8 cellular contexts compared by ENCODE assay signal in the genomic region with DNA sequence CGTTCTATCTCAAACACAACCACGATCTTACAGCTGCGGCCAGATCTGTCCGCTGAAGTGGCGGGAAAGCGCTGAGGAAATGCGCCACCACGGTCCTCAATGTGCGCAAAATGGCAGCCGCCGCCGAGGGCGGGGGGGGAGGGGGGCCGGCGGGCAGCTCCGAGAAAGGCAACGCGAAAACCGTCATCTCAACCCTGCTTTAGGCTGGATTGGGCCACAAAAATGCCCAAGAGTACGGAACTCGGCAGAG. TPM values are rescaled to one million over a fixed set of nuclear protein-coding genes. Genes with fewer than 3 reads are reported as not detected.
DNase-seq lines count a peak whose midpoint lies in the region; ATAC-seq, FAIRE-seq and TF ChIP-seq lines count a peak whose summit lies in the region.

No MANE protein-coding gene starts in this region.

- FAIRE-seq in A549 (lab: Jason Lieb, UNC): no peak

- peaks cover 43% of the 10 kb centered on the region for H3K4me1 ChIP-seq in A549
- no peaks in the 10 kb centered on the region for H3K4me1 ChIP-seq in NT2/D1 (ENCODE audit: insufficient read depth, insufficient read length)
- peaks cover 9 to 50% (median 26%) of the 10 kb centered on the region in 3 donors for H3K4me1 ChIP-seq in gastroesophageal sphincter
- peaks cover 26% of the 10 kb centered on the region in 2 experiments for H3K4me1 ChIP-seq in neutrophil (ENCODE audit: control insufficient read depth in 1 of 2, insufficient read depth in 1 of 2, low read depth in 1 of 2, low read length in 1 of 2)
- H3K4me1 ChIP-seq in testis: peaks cover 28% of the 10 kb centered on the region

- 0% methylated on average over 8 of the region's 21 CpGs for WGBS in A549 (ENCODE audit: missing lambda C conversion rate)
- 0% methylated on average over 2 of the region's 21 CpGs; no CpG with 5 or more reads in 1 of the 2 donors for WGBS in gastroesophageal sphincter (ENCODE audit: low coverage in 1 of 2), 2 donors
- 0 to 2% methylated on average over 2 to 21 of the region's 21 CpGs for WGBS in testis, 2 donors

- DNase-seq in A549 (ENCODE audit: low read depth in 1 of 2, low spot score in 1 of 2) (peak in 1 of 2 experiments; percentile 76), NT2/D1 (ENCODE audit: low read depth, low spot score) (peak; percentile 27), testis (peak; percentile 71)
- peak; percentile 62 for DNase-seq in activated T-helper 9 cell treated with anti-CD3 and anti-CD28 coated beads, Interleukin-2, amount 50 U/mL, for 16 hours (ENCODE audit: low read depth)

- H3K4me2 ChIP-seq in A549: peak overlapping the region; percentile 87

- TF ChIP-seq CTCF in A549 (IDR thresholded peaks at IDR 0.05) (no peak), gastroesophageal sphincter (IDR thresholded peaks at IDR 0.05) (peak in 1 of 4 experiments; percentile 11), neutrophil (IDR thresholded peaks at IDR 0.05) (no peak), testis (IDR thresholded peaks at IDR 0.05) (no peak)

- no peak for TF ChIP-seq RAD21 in A549 (conservative IDR thresholded peaks at IDR 0.05 in 1 of 2, IDR thresholded peaks at IDR 0.05 in 1 of 2)

- TF ChIP-seq POLR2A in A549 (IDR thresholded peaks at IDR 0.05; ENCODE audit: low read length) (no peak), gastroesophageal sphincter (IDR thresholded peaks at IDR 0.05) (no peak), testis (IDR thresholded peaks at IDR 0.05) (no peak)

- H3K27me3 ChIP-seq in NT2/D1 (ENCODE audit: insufficient read depth, insufficient read length): no peaks in the 10 kb centered on the region
- H3K27me3 ChIP-seq in gastroesophageal sphincter: no peaks in the 10 kb centered on the region
- no peaks in the 10 kb centered on the region for H3K27me3 ChIP-seq in neutrophil
- H3K27me3 ChIP-seq in testis: no peaks in the 10 kb centered on the region

- CTCF ChIA-PET in A549 (lab: Yijun Ruan, JAX): interaction anchor here (0.6 to 3.8 kb wide), 10 partner anchors 10 to 434 kb away, joined by 3 to 23 read pairs (median 3); no protein-coding TSS in a partner anchor

- POLR2A ChIA-PET in A549 (lab: Yijun Ruan, JAX): interaction anchor here (0.7 to 2.8 kb wide), 41 partner anchors 10 to 479 kb away, joined by 3 to 90 read pairs (median 10); partner anchors contain the start of genes ATL2, DHX57, GALM and HNRNPLL

- intact Hi-C loops in testis (cut with DNase I; ENCODE audit: low total_unique reads): no loop called here

- TF ChIP-seq EP300 in A549 (IDR thresholded peaks at IDR 0.05): no peak
- TF ChIP-seq EP300 in gastroesophageal sphincter (IDR thresholded peaks at IDR 0.05): no peak

- H3K36me3 ChIP-seq in NT2/D1 (ENCODE audit: insufficient read depth, insufficient read length, low read length) (peaks cover 48% of the 10 kb centered on the region), gastroesophageal sphincter (peaks cover 9 to 40% of the 10 kb centered on the region in 2 donors), neutrophil (peaks cover 38% of the 10 kb centered on the region), testis (ENCODE audit: low read depth, missing control alignments) (no peaks in the 10 kb centered on the region)

- H3K27ac ChIP-seq in A549: peak overlapping the region; percentile 96 to 98
- peak overlapping the region; percentile 89 to 100 (median 98) for H3K27ac ChIP-seq in gastroesophageal sphincter
- H3K27ac ChIP-seq in neutrophil: peak overlapping the region; percentile 89
- H3K27ac ChIP-seq in testis: peak overlapping the region; percentile 98 to 100

- peak overlapping the region; percentile 84 for H3K4me3 ChIP-seq in A549
- H3K4me3 ChIP-seq in NT2/D1 (ENCODE audit: insufficient read length, low read depth): peak overlapping the region; percentile 91
- peak overlapping the region; percentile 58 to 77 for H3K4me3 ChIP-seq in gastroesophageal sphincter
- peak overlapping the region; percentile 88 to 99 for H3K4me3 ChIP-seq in neutrophil (ENCODE audit: low read depth in 1 of 2, low read length in 1 of 2)
- peak overlapping the region; percentile 86 to 88 for H3K4me3 ChIP-seq in testis

- peak overlapping the region; percentile 98 for H3K9ac ChIP-seq in NT2/D1 (ENCODE audit: insufficient read length, low read depth)

- ATAC-seq in A549 (peak; percentile 66 to 71), GM19023 (IDR thresholded peaks at IDR 0.05; ENCODE audit: unreplicated experiment) (peak; percentile 53), HG03139 (IDR thresholded peaks at IDR 0.05; ENCODE audit: unreplicated experiment) (peak; percentile 22), gastroesophageal sphincter (peak; percentile 67)

- H3K9me3 ChIP-seq in A549 (no peaks in the 10 kb centered on the region), NT2/D1 (ENCODE audit: insufficient read depth, low read length) (no peaks in the 10 kb centered on the region), gastroesophageal sphincter (no peaks in the 10 kb centered on the region), neutrophil (no peaks in the 10 kb centered on the region), testis (no peaks in the 10 kb centered on the region)

TF ChIP-seq in A549, 52 proteins besides CTCF, POLR2A, EP300 and RAD21:
- TF ChIP-seq HOXA7 (CRISPR knock-in tag; IDR thresholded peaks at IDR 0.05): peak; percentile 29; the same call in 1 of the 2 replicates
- TF ChIP-seq SREBF2 (IDR thresholded peaks at IDR 0.05): no peak
TF ChIP-seq in A549: peak in this region for 1.

RNA-seq across cellular contexts. Expression of gene SRSF7, which starts 0.4 kb away (rescaled TPM):
- polyA plus RNA-seq in A549 (2011; rRNA removed) (356 and 544 TPM in 2 replicates), A549 (2017; fragmentation: RNase III; extraction: RNeasy Plus Mini Kit Qiagen cat#74134 plus additional on column Dnase treatment) (355 to 422 TPM (median 397 TPM) in 3 replicates), testis (ENCODE audit: insufficient read depth, low read depth, low replicate concordance) (169 TPM)
- polyA plus RNA-seq in A549 (2012; cell fraction: cytosol; rRNA removed): 225 and 298 TPM in 2 replicates
- 157 and 250 TPM in 2 replicates for polyA plus RNA-seq in A549 (2012; cell fraction: nucleus; rRNA removed)
- 287 and 351 TPM in 2 replicates for polyA minus RNA-seq in A549 (2011; rRNA and poly(A)+ RNA removed)
- total RNA-seq in gastroesophageal sphincter (100 to 1,000 TPM in 2 of 4 donors, 10 to 100 TPM in 2; 39.0 to 109 (median 73.4) TPM), testis (100 to 1,000 TPM; 104 to 114 TPM)

RNA-seq across cellular contexts. Expression of gene GEMIN6, which starts 27.3 kb away (rescaled TPM):
- polyA plus RNA-seq in A549 (2011; rRNA removed) (46.7 and 51.2 TPM in 2 replicates), A549 (2017; fragmentation: RNase III; extraction: RNeasy Plus Mini Kit Qiagen cat#74134 plus additional on column Dnase treatment) (53.2 to 59.0 TPM (median 53.5 TPM) in 3 replicates), testis (ENCODE audit: insufficient read depth, low read depth, low replicate concordance) (43.0 TPM)
- 19.8 and 22.5 TPM in 2 replicates for polyA plus RNA-seq in A549 (2012; cell fraction: cytosol; rRNA removed)
- 4.4 and 8.1 TPM in 2 replicates for polyA plus RNA-seq in A549 (2012; cell fraction: nucleus; rRNA removed)
- polyA minus RNA-seq in A549 (2011; rRNA and poly(A)+ RNA removed): 8.5 and 12.0 TPM in 2 replicates
- total RNA-seq in gastroesophageal sphincter (10 to 100 TPM in 1 of 4 donors, 1 to 10 TPM in 3; 5.9 to 11.2 (median 6.9) TPM), testis (10 to 100 TPM; 11.6 to 16.4 TPM)
